In genomic region chr1:156366832-156367231, GRCh38 we compare ENCODE assay signal across 35 cellular contexts. TPM values are rescaled to one million over a fixed set of nuclear protein-coding genes. Genes with fewer than 3 reads are reported as not detected.
"Had no signal": no experiment of that assay in that cellular context is flagged by ENCODE, and none has a peak within 500 bp of the region (broad histone marks: within the 10 kb centered on the region; RNA-seq: fewer than 3 reads in every experiment).

No MANE protein-coding gene starts in this region.

- H3K27me3 ChIP-seq: adrenal gland, body of pancreas, pancreas had no signal

- H3K9me3 ChIP-seq: adrenal gland, body of pancreas, pancreas, psoas muscle, tibial nerve had no signal

- H3K4me3 ChIP-seq: adrenal gland, body of pancreas, pancreas, psoas muscle, smooth muscle cell, tibial nerve had no signal

- H3K36me3 ChIP-seq: adrenal gland, pancreas, tibial nerve, WERI-Rb-1 had no signal

- H3K4me1 ChIP-seq: psoas muscle had no signal

- H3K27ac ChIP-seq: adrenal gland, body of pancreas, pancreas, psoas muscle, tibial nerve, WERI-Rb-1 had no signal

- ATAC-seq: activated CD4-positive, CD25-positive, alpha-beta regulatory T cell treated with anti-CD3 and anti-CD28 coated beads, Interleukin-2, amount 50 U/mL, for 24 hours; body of pancreas; left colon; pancreas; psoas muscle; T-helper 17 cell had no signal

- FAIRE-seq: colon, keratinocyte, pancreas had no signal

- DNase-seq: activated CD4-positive, alpha-beta T cell treated with anti-CD3 and anti-CD28 coated beads for 48 hours; activated CD4-positive, alpha-beta T cell treated with anti-CD3 and anti-CD28 coated beads, Interleukin-2, amount 50 U/mL, for 48 hours; activated CD8-positive, alpha-beta memory T cell treated with anti-CD3 and anti-CD28 coated beads for 24 hours; activated effector memory CD4-positive, alpha-beta T cell treated with anti-CD3 and anti-CD28 coated beads, Interleukin-2, amount 50 U/mL, for 16 hours; activated naive CD4-positive, alpha-beta T cell treated with anti-CD3 and anti-CD28 coated beads for 36 hours; activated naive CD8-positive, alpha-beta T cell treated with anti-CD3 and anti-CD28 coated beads for 36 hours; adrenal gland; aorta; body of pancreas; dermis blood vessel endothelial cell; effector memory CD4-positive, alpha-beta T cell; erythroblast; head of caudate nucleus; hippocampal formation; left colon; naive B cell; nephron progenitor cell; pancreas; psoas muscle; stimulated activated CD4-positive, alpha-beta T cell treated with anti-CD3 and anti-CD28 coated beads, Interleukin-15, amount 100 ng/mL, for 24 hours; stimulated activated CD4-positive, alpha-beta T cell treated with anti-CD3 and anti-CD28 coated beads, Interleukin-2, amount 100 ng/mL, for 24 hours; stimulated activated naive CD4-positive, alpha-beta T cell; T-helper 17 cell; T1000; WERI-Rb-1 had no signal

- H3K4me2 ChIP-seq: smooth muscle cell had no signal

RNA-seq across cellular contexts. Expression of gene RHBG, which starts 2.2 kb away (rescaled TPM):
- total RNA-seq: activated naive CD4-positive, alpha-beta T cell treated with anti-CD3 and anti-CD28 coated beads for 36 hours; activated naive CD8-positive, alpha-beta T cell treated with anti-CD3 and anti-CD28 coated beads for 36 hours; aorta; dermis blood vessel endothelial cell; fibroblast of lung; fibroblast of villous mesenchyme; left colon; psoas muscle; smooth muscle cell; T-helper 17 cell; temporal lobe; tibial nerve; urinary bladder had no signal
- polyA plus RNA-seq: aorta, fibroblast of lung, keratinocyte, psoas muscle, smooth muscle cell had no signal

RNA-seq across cellular contexts. Expression of gene TSACC, which starts 28.5 kb away (rescaled TPM):
- total RNA-seq: activated naive CD8-positive, alpha-beta T cell treated with anti-CD3 and anti-CD28 coated beads for 36 hours; aorta; body of pancreas; dermis blood vessel endothelial cell; fibroblast of villous mesenchyme; left colon; mesothelial cell of epicardium; pancreas; temporal lobe; tibial nerve; urinary bladder had no signal
- polyA plus RNA-seq: aorta, smooth muscle cell had no signal
